Comparison of ENCODE assay signal across 26 cellular contexts in the genomic region with DNA sequence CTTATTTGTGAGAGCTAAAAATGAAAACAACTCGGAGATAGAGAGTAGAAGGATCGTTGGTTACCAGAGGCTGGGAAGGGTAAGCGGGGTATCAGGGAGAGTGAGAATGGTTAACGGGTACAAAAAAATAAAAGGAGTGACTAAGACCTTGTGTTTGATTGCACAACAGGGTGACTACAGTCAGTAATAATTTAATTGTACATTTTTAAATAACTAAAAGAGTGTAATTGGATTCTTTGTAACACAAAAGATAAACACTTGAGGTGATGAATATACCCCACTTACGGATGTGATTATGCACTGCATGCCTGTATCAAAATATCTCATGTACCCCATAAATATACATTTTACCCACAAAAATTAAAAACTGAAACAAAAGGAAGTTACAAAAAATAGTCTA. TPM values are rescaled to one million over a fixed set of nuclear protein-coding genes. Genes with fewer than 3 reads are reported as not detected.
DNase-seq lines count a peak whose midpoint lies in the region; ATAC-seq, FAIRE-seq and TF ChIP-seq lines count a peak whose summit lies in the region.
"Had no signal": no experiment of that assay in that cellular context is flagged by ENCODE, and none has a peak within 500 bp of the region (broad histone marks: within the 10 kb centered on the region; RNA-seq: fewer than 3 reads in every experiment).

No MANE protein-coding gene starts in this region.

- no peaks in the 10 kb centered on the region for H3K27me3 ChIP-seq in GM23248 (replicated peaks; ENCODE audit: insufficient read depth)
- H3K27me3 ChIP-seq in IMR-90 (ENCODE audit: control insufficient read depth, insufficient read depth, low read length) = no peaks in the 10 kb centered on the region
- H3K27me3 ChIP-seq in bronchial epithelial cell (ENCODE audit: control insufficient read depth, insufficient read depth, low read length) = no peaks in the 10 kb centered on the region
- H3K27me3 ChIP-seq in GM23338 (ENCODE audit: insufficient read depth) = no peaks in the 10 kb centered on the region
- H3K27me3 ChIP-seq: BLaER1 had no signal

- no peak overlapping the region for H4K91ac ChIP-seq in IMR-90 (ENCODE audit: insufficient read depth, low read depth, low read length)

- no peak overlapping the region for H3K9ac ChIP-seq in GM23248
- no peak overlapping the region for H3K9ac ChIP-seq in IMR-90 (ENCODE audit: low read depth, low read length)
- H3K9ac ChIP-seq: BLaER1 had no signal

- H2AFZ ChIP-seq in GM23248 = no peak overlapping the region
- no peak overlapping the region for H2AFZ ChIP-seq in IMR-90 (replicated peaks; ENCODE audit: low read length, poor library complexity)
- H2AFZ ChIP-seq in GM23338 = no peak overlapping the region

- peaks cover 10% of the 10 kb centered on the region for H3K4me1 ChIP-seq in GM23248 (ENCODE audit: insufficient read depth)
- H3K4me1 ChIP-seq in IMR-90 (ENCODE audit: control insufficient read depth, insufficient read depth, low read length) = peaks cover 5% of the 10 kb centered on the region
- H3K4me1 ChIP-seq in GM23338 (ENCODE audit: insufficient read depth) = no peaks in the 10 kb centered on the region
- H3K4me1 ChIP-seq: BLaER1, Caco-2 had no signal

- no peak overlapping the region for H2BK15ac ChIP-seq in IMR-90 (ENCODE audit: low read depth, low read length)

- H4K5ac ChIP-seq in IMR-90 (ENCODE audit: low read depth, low read length) = no peak overlapping the region

- CTCF ChIA-PET in IMR-90 (lab: Yijun Ruan, JAX) = no interaction called here

- DNase-seq in GM23248 (peak; percentile 46), IMR-90 (peak; percentile 54), bronchial epithelial cell (ENCODE audit: low read depth) (peak; percentile 64), fibroblast of pulmonary artery (ENCODE audit: low read depth) (peak; percentile 27), NCI-H2029 (lab: John Stamatoyannopoulos, UW) (no peak), GM23338 (ENCODE audit: low spot score) (no peak)
- DNase-seq: ACHN; Caco-2; CD4-positive, alpha-beta T cell; DMS 273 treated with DMSO at 0.1 percent for 48 hours; DMS79 treated with DMSO at 0.1 percent for 48 hours; NCI-H1092; NCI-H1436; NCI-H187 treated with DMSO at 0.1 percent for 48 hours; NCI-H2171; NCI-H345; NCI-H524; SHP77 treated with DMSO at 0.1 percent for 48 hours; SW 1271 had no signal

- H3K27ac Mint-ChIP-seq in GM23338 = no peak overlapping the region
- H3K27ac Mint-ChIP-seq: CD4-positive, alpha-beta T cell had no signal

- H3K4ac ChIP-seq in IMR-90 (ENCODE audit: low read depth, low read length) = no peak overlapping the region

- no peak overlapping the region for H3K23ac ChIP-seq in IMR-90 (ENCODE audit: low read depth, low read length)

- H2BK5ac ChIP-seq in IMR-90 (ENCODE audit: low read depth, low read length, poor library complexity, severe bottlenecking) = no peak overlapping the region

- H3K4me2 ChIP-seq in GM23248 (ENCODE audit: unreplicated experiment) (no peak overlapping the region), IMR-90 (ENCODE audit: low read depth, low read length) (no peak overlapping the region), GM23338 (no peak overlapping the region)
- H3K4me2 ChIP-seq: BLaER1 had no signal

- no peaks in the 10 kb centered on the region for H3K9me3 Mint-ChIP-seq in GM23338

- H4K20me1 ChIP-seq in GM23248 (ENCODE audit: insufficient read depth) (peaks cover 16% of the 10 kb centered on the region), IMR-90 (ENCODE audit: insufficient read depth, low read length) (peaks cover 24% of the 10 kb centered on the region), GM23338 (replicated peaks; ENCODE audit: insufficient read depth) (peaks cover 57% of the 10 kb centered on the region)

- dilution Hi-C loops in IMR-90 (cut with HindIII; ENCODE audit: low sequenced_read_pairs, unreplicated experiment) = no loop called here

- ATAC-seq in IMR-90 (ENCODE audit: low read depth) (peak; percentile 63), GM23338 (no peak), GM21367 (IDR thresholded peaks at IDR 0.05; ENCODE audit: unreplicated experiment) (no peak)
- ATAC-seq: GM12878 had no signal

- H3K79me2 ChIP-seq in GM23248 (ENCODE audit: insufficient read depth) = peaks cover 100% of the 10 kb centered on the region
- peaks cover 94% of the 10 kb centered on the region for H3K79me2 ChIP-seq in GM23338 (replicated peaks; ENCODE audit: insufficient read depth)

- no peak for TF ChIP-seq POLR2A in IMR-90 (IDR thresholded peaks at IDR 0.05; ENCODE audit: low read depth, low read length)

- no peak overlapping the region for H4K8ac ChIP-seq in IMR-90 (ENCODE audit: low read depth in 2 of 2, low read length in 2 of 2)

- FAIRE-seq in bronchial epithelial cell (lab: Jason Lieb, UNC) = no peak
- FAIRE-seq: GM12878, H1, HTR-8/SVneo had no signal

- H3K27me3 Mint-ChIP-seq in GM23338 (ENCODE audit: insufficient read depth, low read depth, poor library complexity) = no peaks in the 10 kb centered on the region
- H3K27me3 Mint-ChIP-seq: CD4-positive, alpha-beta T cell had no signal

- in situ Hi-C loops in GM23248 (cut with MboI) (no loop called here), IMR-90 (cut with MboI; ENCODE audit: low sequenced_read_pairs) (no loop called here)

- no peaks in the 10 kb centered on the region for H3K9me2 ChIP-seq in GM23248 (ENCODE audit: insufficient read depth)
- no peaks in the 10 kb centered on the region for H3K9me2 ChIP-seq in GM23338 (ENCODE audit: insufficient read depth)

- H3K9me1 ChIP-seq in IMR-90 (ENCODE audit: insufficient read depth, low read length) = peaks cover 3% of the 10 kb centered on the region

- no peak overlapping the region for H3K14ac ChIP-seq in IMR-90 (replicated peaks; ENCODE audit: low read depth, low read length)

- peaks cover 5% of the 10 kb centered on the region; the same call in 1 of the 2 replicates for H3K36me3 ChIP-seq in GM23248 (ENCODE audit: low read depth)
- H3K36me3 ChIP-seq in IMR-90 (ENCODE audit: control insufficient read depth, insufficient read depth, low read length) = peaks cover 9% of the 10 kb centered on the region
- H3K36me3 ChIP-seq in bronchial epithelial cell (ENCODE audit: control insufficient read depth, insufficient read depth, low read length) = no peaks in the 10 kb centered on the region
- peaks cover 1% of the 10 kb centered on the region; the same call in 1 of the 2 replicates for H3K36me3 ChIP-seq in GM23338 (ENCODE audit: insufficient read depth)

- POLR2A ChIA-PET in IMR-90 (lab: Charles Lee; ENCODE audit: unreplicated experiment) = no interaction called here

- H3K4me3 ChIP-seq in GM23248 = no peak overlapping the region
- no peak overlapping the region for H3K4me3 ChIP-seq in IMR-90 (ENCODE audit: insufficient read depth, low read depth, low read length)
- no peak overlapping the region for H3K4me3 ChIP-seq in bronchial epithelial cell (ENCODE audit: low read depth, low read length)
- H3K4me3 ChIP-seq in fibroblast of pulmonary artery (replicated peaks; ENCODE audit: low read depth, low read length) = no peak overlapping the region
- no peak overlapping the region for H3K4me3 ChIP-seq in GM23338
- H3K4me3 ChIP-seq: BLaER1, GM12878, SK-N-MC had no signal

- no TSS peak for BruUV-seq in IMR-90 (replicated peaks; lab: Mats Ljungman, UMichigan)

- H3K56ac ChIP-seq in IMR-90 (ENCODE audit: extremely low read depth, insufficient read depth, low read length) = no peak overlapping the region

- H2AK5ac ChIP-seq in IMR-90 (ENCODE audit: low read depth, low read length) = no peak overlapping the region

- peaks cover 44 to 53% of the 10 kb centered on the region in 2 experiments for H3K79me1 ChIP-seq in IMR-90 (ENCODE audit: low read depth in 1 of 2, low read length in 2 of 2)

- H3K36me3 Mint-ChIP-seq in GM23338 (ENCODE audit: low read depth) = peaks cover 23% of the 10 kb centered on the region; the same call in 2 of the 3 replicates

- H2BK120ac ChIP-seq in IMR-90 (ENCODE audit: low read depth, low read length) = no peak overlapping the region

- H3K18ac ChIP-seq in IMR-90 (ENCODE audit: low read depth, low read length) = no peak overlapping the region

- H2BK20ac ChIP-seq in IMR-90 (ENCODE audit: low read depth, low read length) = no peak overlapping the region

- 78 to 85% methylated on average over 5 of the region's 5 CpGs for WGBS in GM23248 (ENCODE audit: low coverage in 1 of 2, low lambda C conversion rate in 2 of 2, missing lambda C conversion rate in 2 of 2), 2 experiments
- WGBS in IMR-90 (ENCODE audit: extremely low coverage in 2 of 2, insufficient read length in 1 of 2), 2 experiments = no CpG with 5 or more reads among the region's 5 CpGs

- TF ChIP-seq CTCF in IMR-90 (conservative IDR thresholded peaks at IDR 0.05; ENCODE audit: low read depth, low read length) (no peak), bronchial epithelial cell (IDR thresholded peaks at IDR 0.05; ENCODE audit: insufficient read depth, low read length, severe bottlenecking) (no peak), fibroblast of pulmonary artery (IDR thresholded peaks at IDR 0.05; ENCODE audit: low read length, missing control alignments) (no peak), GM23338 (conservative IDR thresholded peaks at IDR 0.05; ENCODE audit: low read depth in 2 of 2) (no peak)

- no peak overlapping the region for H3K4me3 Mint-ChIP-seq in GM23338
- H3K4me3 Mint-ChIP-seq: CD4-positive, alpha-beta T cell had no signal

- intact Hi-C loops in IMR-90 (cut with micrococcal nuclease) = no loop called here

- H3K9me3 ChIP-seq in GM23248 (ENCODE audit: low read depth) (peaks cover 5% of the 10 kb centered on the region), IMR-90 (ENCODE audit: control insufficient read depth, insufficient read depth, low read length) (peaks cover 5% of the 10 kb centered on the region; the same call in 1 of the 2 replicates)
- H3K9me3 ChIP-seq: Caco-2 had no signal

- H3F3A ChIP-seq in GM23248 (ENCODE audit: insufficient read depth) (peaks cover 4% of the 10 kb centered on the region; the same call in 1 of the 2 replicates), GM23338 (replicated peaks; ENCODE audit: low read depth) (no peaks in the 10 kb centered on the region)

- no peak overlapping the region for H3K27ac ChIP-seq in GM23248
- H3K27ac ChIP-seq in IMR-90 (ENCODE audit: insufficient read depth, low read length) = no peak overlapping the region
- H3K27ac ChIP-seq in GM23338 (ENCODE audit: low read depth) = no peak overlapping the region
- H3K27ac ChIP-seq: BLaER1, RWPE1, SK-N-MC had no signal

- H3K4me1 Mint-ChIP-seq in GM23338 = no peaks in the 10 kb centered on the region

- no peak for TF ChIP-seq RAD21 in IMR-90 (IDR thresholded peaks at IDR 0.05; ENCODE audit: low read length)

- no peak overlapping the region for H2AK9ac ChIP-seq in IMR-90 (replicated peaks; ENCODE audit: low read depth, low read length, poor library complexity)

RNA-seq across cellular contexts. Expression of a gene that starts 29.4 kb away (rescaled TPM):
- total RNA-seq in GM23248 (2014; rRNA removed; shearing (Covaris generic)) = 23.1 and 23.6 TPM in 2 replicates
- 15.9 and 16.3 TPM in 2 replicates for polyA plus RNA-seq in GM23248 (2016; fragmentation: Nextera tagmentation; extraction: Ambion mirVana)
- 28.1 and 30.5 TPM in 2 replicates for total RNA-seq in IMR-90 (2012; rRNA removed)
- polyA plus RNA-seq in IMR-90 (2012; rRNA removed) = 16.6 and 16.7 TPM in 2 replicates
- 6.9 and 7.0 TPM in 2 replicates for polyA plus RNA-seq in IMR-90 (2012; cell fraction: cytosol; rRNA removed)
- polyA plus RNA-seq in IMR-90 (2012; cell fraction: nucleus; rRNA removed; ENCODE audit: low replicate concordance) = 21.5 and 62.8 TPM in 2 replicates
- total RNA-seq in bronchial epithelial cell = 13.2 and 17.0 TPM in 2 replicates
- total RNA-seq in GM23338 (2014; rRNA removed; shearing (Covaris generic)) = 53.3 and 66.3 TPM in 2 replicates
- polyA plus RNA-seq in GM23338 (2016; fragmentation: Nextera tagmentation; extraction: Ambion mirVana) = 31.9 and 36.6 TPM in 2 replicates

Comparison
In these comparisons a context has a peak if more than half of its experiments do, and no peak if none do; other contexts are left out.
1. DNase-seq: peak in GM23248 (single experiment), IMR-90 (single experiment), bronchial epithelial cell (single experiment) and fibroblast of pulmonary artery (single experiment); none in NCI-H2029 (single experiment) and GM23338 (single experiment).